14 cellular contexts compared by ENCODE assay signal in genomic region chr7:2164646-2165045, GRCh38.
"Had no signal": no experiment of that assay in that cellular context is flagged by ENCODE, and none has a peak within 500 bp of the region (broad histone marks: within the 10 kb centered on the region; RNA-seq: fewer than 3 reads in every experiment).

No MANE protein-coding gene starts in this region.

- H3K4me1 Mint-ChIP-seq: activated naive CD4-positive, alpha-beta T cell treated with anti-CD3 and anti-CD28 coated beads, Interleukin-2, amount 10 ng/mL, durations not matched to agents 7 days and 5 days; T-cell had no signal

- H3K36me3 Mint-ChIP-seq: activated naive CD4-positive, alpha-beta T cell treated with anti-CD3 and anti-CD28 coated beads, Interleukin-2, amount 10 ng/mL, durations not matched to agents 7 days and 5 days had no signal

- H3K27me3 Mint-ChIP-seq: activated naive CD4-positive, alpha-beta T cell treated with anti-CD3 and anti-CD28 coated beads, Interleukin-2, amount 10 ng/mL, durations not matched to agents 7 days and 5 days; activated T-cell treated with anti-CD3 and anti-CD28 coated beads, Interleukin-2, amount 50 U/mL, for 24 hours; T-cell had no signal

- H3K27ac ChIP-seq: colonic mucosa, esophagus squamous epithelium, ovary, spleen, thoracic aorta had no signal

- H3K9me3 ChIP-seq: colonic mucosa, esophagus squamous epithelium, ovary, sigmoid colon, spleen, thoracic aorta had no signal

- ATAC-seq: T-cell had no signal

- DNase-seq: activated CD4-positive, alpha-beta T cell treated with anti-CD3 and anti-CD28 coated beads for 1 hour; activated CD4-positive, alpha-beta T cell treated with anti-CD3 and anti-CD28 coated beads, Interleukin-2, amount 50 U/mL, for 4 hours; activated naive CD4-positive, alpha-beta T cell treated with anti-CD3 and anti-CD28 coated beads, Interleukin-2, amount 10 ng/mL, durations not matched to agents 7 days and 5 days; activated T-cell treated with anti-CD3 and anti-CD28 coated beads, Interleukin-2, amount 50 U/mL, for 24 hours; colonic mucosa; esophagus squamous epithelium; mesendoderm; ovary; sigmoid colon; spleen; T-cell; T-helper 9 cell had no signal

- FAIRE-seq: endothelial cell of umbilical vein had no signal

- H3K9me3 Mint-ChIP-seq: activated naive CD4-positive, alpha-beta T cell treated with anti-CD3 and anti-CD28 coated beads, Interleukin-2, amount 10 ng/mL, durations not matched to agents 7 days and 5 days; activated T-cell treated with anti-CD3 and anti-CD28 coated beads, Interleukin-2, amount 50 U/mL, for 24 hours; T-cell had no signal

- H3K36me3 ChIP-seq: colonic mucosa, esophagus squamous epithelium, ovary, sigmoid colon, thoracic aorta had no signal

- H3K4me3 ChIP-seq: colonic mucosa, esophagus squamous epithelium, ovary, sigmoid colon, spleen, thoracic aorta had no signal

- H3K27ac Mint-ChIP-seq: activated naive CD4-positive, alpha-beta T cell treated with anti-CD3 and anti-CD28 coated beads, Interleukin-2, amount 10 ng/mL, durations not matched to agents 7 days and 5 days; activated T-cell treated with anti-CD3 and anti-CD28 coated beads, Interleukin-2, amount 50 U/mL, for 24 hours; T-cell had no signal

- H3K4me1 ChIP-seq: colonic mucosa had no signal

- H3K4me3 Mint-ChIP-seq: activated naive CD4-positive, alpha-beta T cell treated with anti-CD3 and anti-CD28 coated beads, Interleukin-2, amount 10 ng/mL, durations not matched to agents 7 days and 5 days; activated T-cell treated with anti-CD3 and anti-CD28 coated beads, Interleukin-2, amount 50 U/mL, for 24 hours; T-cell had no signal

- H3K27me3 ChIP-seq: colonic mucosa, esophagus squamous epithelium, ovary, sigmoid colon, spleen had no signal
